21 cellular contexts compared by ENCODE assay signal in the genomic region with DNA sequence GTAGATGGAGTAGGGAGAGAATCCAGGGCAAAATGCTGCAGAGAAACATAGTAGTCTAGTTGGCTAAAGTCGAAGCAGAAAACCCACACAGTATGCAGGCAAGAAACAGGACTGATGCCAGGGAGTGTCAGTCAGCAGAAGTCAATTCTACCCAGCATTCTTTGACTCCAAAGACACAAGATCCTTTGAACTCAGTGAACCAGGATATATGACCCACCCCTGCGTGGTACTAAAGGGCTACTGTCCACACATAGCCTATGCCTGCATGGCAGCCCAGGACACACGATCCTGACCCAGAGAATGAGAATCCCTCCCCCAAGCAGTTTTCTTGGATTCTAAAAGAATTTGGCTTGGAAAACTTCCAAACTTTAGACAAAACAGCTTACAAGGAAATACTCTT. TPM values are rescaled to one million over a fixed set of nuclear protein-coding genes. Genes with fewer than 3 reads are reported as not detected.
A peak's percentile ranks its signal among the peaks of the same experiment; 100 is the strongest.
DNase-seq lines count a peak whose midpoint lies in the region; ATAC-seq and TF ChIP-seq lines count a peak whose summit lies in the region.
"Had no signal": no experiment of that assay in that cellular context is flagged by ENCODE, and none has a peak within 500 bp of the region (broad histone marks: within the 10 kb centered on the region; RNA-seq: fewer than 3 reads in every experiment).

No MANE protein-coding gene starts in this region.

- peaks cover 11% of the 10 kb centered on the region for H3K27me3 ChIP-seq in CD4-positive, alpha-beta T cell (ENCODE audit: control insufficient read depth, insufficient read depth, low read length)
- H3K27me3 ChIP-seq: ovary, vagina had no signal

- no peaks in the 10 kb centered on the region for H3K9me3 ChIP-seq in T-helper 17 cell (ENCODE audit: control insufficient read depth, low read length, poor library complexity, severe bottlenecking)
- H3K9me3 ChIP-seq in CD4-positive, alpha-beta T cell (ENCODE audit: control insufficient read depth, low read length), result no peaks in the 10 kb centered on the region
- H3K9me3 ChIP-seq: ovary, vagina had no signal

- no peak overlapping the region for H3K27ac Mint-ChIP-seq in T-helper 17 cell
- H3K27ac Mint-ChIP-seq in activated naive CD4-positive, alpha-beta T cell treated with anti-CD3 and anti-CD28 coated beads, Interleukin-2, amount 50 U/mL, for 72 hours, result no peak overlapping the region
- H3K27ac Mint-ChIP-seq in CD4-positive, alpha-beta T cell, result no peak overlapping the region
- H3K27ac Mint-ChIP-seq: activated CD4-positive, alpha-beta T cell treated with anti-CD3 and anti-CD28 coated beads for 36 hours; activated naive CD8-positive, alpha-beta T cell treated with anti-CD3 and anti-CD28 coated beads for 36 hours had no signal

- DNase-seq in ELR (ENCODE audit: low read depth) (peak; percentile 61), SK-MEL-5 (ENCODE audit: low read depth, low spot score) (peak; percentile 92), foreskin melanocyte (peak; percentile 90), skeletal muscle cell (ENCODE audit: low read depth) (peak; percentile 4), T-helper 17 cell (no peak), GM03348 (ENCODE audit: low spot score) (no peak)
- DNase-seq in activated naive CD4-positive, alpha-beta T cell treated with anti-CD3 and anti-CD28 coated beads, Interleukin-2, amount 50 U/mL, for 72 hours (ENCODE audit: low spot score in 2 of 2), result no peak
- no peak for DNase-seq in CD4-positive, alpha-beta T cell
- DNase-seq: activated CD4-positive, alpha-beta T cell treated with anti-CD3 and anti-CD28 coated beads for 36 hours; activated naive CD8-positive, alpha-beta T cell treated with anti-CD3 and anti-CD28 coated beads for 36 hours; activated T-cell treated with anti-CD3 and anti-CD28 coated beads for 4 hours; DMS79 treated with DMSO at 0.1 percent for 48 hours; NCI-H2029 treated with DMSO at 0.1 percent for 48 hours; NCI-H526 treated with DMSO at 0.1 percent for 48 hours; ovary; stimulated activated naive CD4-positive, alpha-beta T cell had no signal

- H3K27me3 Mint-ChIP-seq in T-helper 17 cell, result peaks cover 18% of the 10 kb centered on the region
- peaks cover 40% of the 10 kb centered on the region for H3K27me3 Mint-ChIP-seq in CD4-positive, alpha-beta T cell

- no peak overlapping the region for H3K4me3 Mint-ChIP-seq in T-helper 17 cell
- no peak overlapping the region for H3K4me3 Mint-ChIP-seq in CD4-positive, alpha-beta T cell
- H3K4me3 Mint-ChIP-seq: activated CD4-positive, alpha-beta T cell treated with anti-CD3 and anti-CD28 coated beads for 36 hours; activated naive CD8-positive, alpha-beta T cell treated with anti-CD3 and anti-CD28 coated beads for 36 hours had no signal

- no peak overlapping the region for H3K27ac ChIP-seq in CD4-positive, alpha-beta T cell (ENCODE audit: low read depth, low read length)
- H3K27ac ChIP-seq: ovary, vagina had no signal

- CTCF ChIA-PET in CD4-positive, alpha-beta T cell (lab: Charles Lee), result no interaction called here

- H3K4me1 Mint-ChIP-seq in T-helper 17 cell, result no peaks in the 10 kb centered on the region
- no peaks in the 10 kb centered on the region for H3K4me1 Mint-ChIP-seq in CD4-positive, alpha-beta T cell (ENCODE audit: low read depth)
- H3K4me1 Mint-ChIP-seq: activated CD4-positive, alpha-beta T cell treated with anti-CD3 and anti-CD28 coated beads for 36 hours; activated naive CD8-positive, alpha-beta T cell treated with anti-CD3 and anti-CD28 coated beads for 36 hours had no signal

- POLR2A ChIA-PET in CD4-positive, alpha-beta T cell (lab: Charles Lee), result no interaction called here

- in situ Hi-C loops in SK-MEL-5 (cut with HindIII; ENCODE audit: low pct_unique_long_range_greater_than_20kb, low sequenced_read_pairs), result no loop called here

- no peaks in the 10 kb centered on the region for H3K9me3 Mint-ChIP-seq in activated naive CD4-positive, alpha-beta T cell treated with anti-CD3 and anti-CD28 coated beads, Interleukin-2, amount 50 U/mL, for 72 hours
- H3K9me3 Mint-ChIP-seq in CD4-positive, alpha-beta T cell, result no peaks in the 10 kb centered on the region
- H3K9me3 Mint-ChIP-seq: activated naive CD8-positive, alpha-beta T cell treated with anti-CD3 and anti-CD28 coated beads for 36 hours had no signal

- H3K4me3 ChIP-seq in skeletal muscle cell (ENCODE audit: low read depth, low read length), result no peak overlapping the region
- H3K4me3 ChIP-seq: ovary, vagina had no signal

- intact Hi-C loops in CD4-positive, alpha-beta T cell (cut with DNase I, micrococcal nuclease), result no loop called here

- no peak for TF ChIP-seq CTCF in CD4-positive, alpha-beta T cell (IDR thresholded peaks at IDR 0.05)

- no peak for ATAC-seq in T-helper 17 cell
- ATAC-seq in activated naive CD4-positive, alpha-beta T cell treated with anti-CD3 and anti-CD28 coated beads, Interleukin-2, amount 50 U/mL, for 72 hours, result no peak
- no peak for ATAC-seq in CD4-positive, alpha-beta T cell (ENCODE audit: poor library complexity)
- ATAC-seq: activated CD4-positive, alpha-beta T cell treated with anti-CD3 and anti-CD28 coated beads for 36 hours had no signal

- H3K36me3 Mint-ChIP-seq in T-helper 17 cell (ENCODE audit: low read depth), result no peaks in the 10 kb centered on the region
- H3K36me3 Mint-ChIP-seq in activated naive CD4-positive, alpha-beta T cell treated with anti-CD3 and anti-CD28 coated beads, Interleukin-2, amount 50 U/mL, for 72 hours, result no peaks in the 10 kb centered on the region
- H3K36me3 Mint-ChIP-seq in CD4-positive, alpha-beta T cell (ENCODE audit: low read depth), result no peaks in the 10 kb centered on the region
- H3K36me3 Mint-ChIP-seq: activated naive CD8-positive, alpha-beta T cell treated with anti-CD3 and anti-CD28 coated beads for 36 hours had no signal

RNA-seq across cellular contexts. Expression of gene ALK, which starts 42.5 kb away (rescaled TPM):
- total RNA-seq in SK-MEL-5 (2014; rRNA removed; shearing (Covaris generic)), result 3.7 and 4.8 TPM in 2 replicates
- polyA plus RNA-seq in SK-MEL-5 (2015; cell fraction: cytosol; rRNA removed), result 3.4 and 5.6 TPM in 2 replicates
- 2.0 and 3.5 TPM in 2 replicates for polyA plus RNA-seq in SK-MEL-5 (2015; cell fraction: nucleus; rRNA removed)
- not detected for total RNA-seq in T-helper 17 cell
- total RNA-seq in activated naive CD4-positive, alpha-beta T cell treated with anti-CD3 and anti-CD28 coated beads, Interleukin-2, amount 50 U/mL, for 72 hours, result under 1 TPM in 1 of 2 donors, not detected in 1; 0.05 TPM
- not detected for total RNA-seq in CD4-positive, alpha-beta T cell
- total RNA-seq: activated CD4-positive, alpha-beta T cell treated with anti-CD3 and anti-CD28 coated beads for 36 hours; activated naive CD8-positive, alpha-beta T cell treated with anti-CD3 and anti-CD28 coated beads for 36 hours; glomerular endothelial cell; H4; T-helper 2 cell treated with Interferon-gamma antibody and Interleukin-4, amounts not matched to agents 100 ng/mL and 5 ng/mL, for 36 hours had no signal
- polyA plus RNA-seq: BJ had no signal

Comparison
In these comparisons a context has a peak if more than half of its experiments do, and no peak if none do; other contexts are left out.
1. DNase-seq: peak in ELR (single experiment), SK-MEL-5 (single experiment), foreskin melanocyte (single experiment) and skeletal muscle cell (single experiment); none in T-helper 17 cell (0 of 3), GM03348 (single experiment), activated naive CD4-positive, alpha-beta T cell treated with anti-CD3 and anti-CD28 coated beads, Interleukin-2, amount 50 U/mL, for 72 hours (0 of 2) and CD4-positive, alpha-beta T cell (0 of 10).